ENCODE assay signal across 1 cellular context in the genomic region with DNA sequence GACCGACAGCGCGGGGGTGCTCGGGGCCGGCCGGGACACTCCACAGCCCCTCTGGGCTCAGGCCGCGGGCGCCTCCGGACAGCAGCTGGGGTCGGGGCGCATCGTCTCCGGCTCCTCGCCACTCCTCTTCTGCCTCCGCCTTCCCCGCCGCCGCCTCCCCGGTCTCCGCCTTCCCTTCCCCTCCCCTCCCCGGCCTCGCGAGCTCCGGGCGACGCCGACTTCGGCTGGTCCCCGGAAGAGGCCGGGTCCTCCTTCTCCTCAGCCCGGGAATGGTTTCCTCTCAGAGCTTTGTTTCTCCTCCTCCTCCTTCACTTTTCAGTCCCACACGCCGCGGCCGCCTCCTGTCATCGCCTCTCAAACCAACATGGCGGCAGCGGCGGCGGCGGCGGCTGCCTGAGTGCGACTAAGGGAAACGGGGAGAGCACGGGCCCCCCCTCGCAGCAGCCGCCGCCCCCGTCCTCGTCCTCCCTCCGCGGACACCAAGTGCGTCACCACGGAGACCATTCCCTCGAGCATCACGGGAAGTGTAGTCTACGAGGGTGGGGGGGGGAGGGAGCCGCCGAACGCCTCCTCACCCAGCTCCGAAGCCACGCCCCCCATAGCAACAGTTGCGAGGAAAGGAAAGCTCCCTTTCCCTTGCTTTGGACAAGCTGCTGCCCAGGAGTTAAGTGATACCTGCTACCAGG.
TF ChIP-seq lines count a peak whose summit lies in the region.

A gene with protein sequence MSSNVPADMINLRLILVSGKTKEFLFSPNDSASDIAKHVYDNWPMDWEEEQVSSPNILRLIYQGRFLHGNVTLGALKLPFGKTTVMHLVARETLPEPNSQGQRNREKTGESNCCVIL (minus strand): TSS at position 405 of the 686 bp plus-strand sequence. CDS start 1,079 bp downstream, outside the sequence.

TF ChIP-seq in HepG2, 621 proteins besides CTCF, POLR2A, EP300 and RAD21 (continued from another document and continues in another):
- no peak for TF ChIP-seq NR3C1 (CRISPR knock-in tag; IDR thresholded peaks at IDR 0.05)
- TF ChIP-seq ETV6 (CRISPR knock-in tag; conservative IDR thresholded peaks at IDR 0.05): no peak
- no peak for TF ChIP-seq MBD4 (IDR thresholded peaks at IDR 0.05; ENCODE audit: borderline replicate concordance, low read length)
- TF ChIP-seq NR2C2 (CRISPR knock-in tag; IDR thresholded peaks at IDR 0.05; ENCODE audit: borderline replicate concordance): peak; percentile 36; the same call in 1 of the 2 replicates
- TF ChIP-seq DMAP1 (CRISPR knock-in tag; IDR thresholded peaks at IDR 0.05): peak; percentile 4; the same call in 1 of the 2 replicates
- TF ChIP-seq KDM6A (CRISPR knock-in tag; IDR thresholded peaks at IDR 0.05; ENCODE audit: low read depth): no peak
- 0 out of 2 replicates have a peak, but pooled peaks have one; percentile 31 for TF ChIP-seq KLF6 (CRISPR knock-in tag; IDR thresholded peaks at IDR 0.05)
- TF ChIP-seq SMAD1 (CRISPR knock-in tag; IDR thresholded peaks at IDR 0.05; ENCODE audit: borderline replicate concordance, low read depth): no peak
- TF ChIP-seq KLF15 (CRISPR knock-in tag; IDR thresholded peaks at IDR 0.05; ENCODE audit: borderline replicate concordance): peak; percentile 51; the same call in 1 of the 2 replicates
- TF ChIP-seq, protein P1, sequence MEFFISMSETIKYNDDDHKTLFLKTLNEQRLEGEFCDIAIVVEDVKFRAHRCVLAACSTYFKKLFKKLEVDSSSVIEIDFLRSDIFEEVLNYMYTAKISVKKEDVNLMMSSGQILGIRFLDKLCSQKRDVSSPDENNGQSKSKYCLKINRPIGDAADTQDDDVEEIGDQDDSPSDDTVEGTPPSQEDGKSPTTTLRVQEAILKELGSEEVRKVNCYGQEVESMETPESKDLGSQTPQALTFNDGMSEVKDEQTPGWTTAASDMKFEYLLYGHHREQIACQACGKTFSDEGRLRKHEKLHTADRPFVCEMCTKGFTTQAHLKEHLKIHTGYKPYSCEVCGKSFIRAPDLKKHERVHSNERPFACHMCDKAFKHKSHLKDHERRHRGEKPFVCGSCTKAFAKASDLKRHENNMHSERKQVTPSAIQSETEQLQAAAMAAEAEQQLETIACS (CRISPR knock-in tag; IDR thresholded peaks at IDR 0.05): no peak
- no peak for TF ChIP-seq ZNF773 (CRISPR knock-in tag; IDR thresholded peaks at IDR 0.05; ENCODE audit: borderline replicate concordance)
- TF ChIP-seq, protein P2, sequence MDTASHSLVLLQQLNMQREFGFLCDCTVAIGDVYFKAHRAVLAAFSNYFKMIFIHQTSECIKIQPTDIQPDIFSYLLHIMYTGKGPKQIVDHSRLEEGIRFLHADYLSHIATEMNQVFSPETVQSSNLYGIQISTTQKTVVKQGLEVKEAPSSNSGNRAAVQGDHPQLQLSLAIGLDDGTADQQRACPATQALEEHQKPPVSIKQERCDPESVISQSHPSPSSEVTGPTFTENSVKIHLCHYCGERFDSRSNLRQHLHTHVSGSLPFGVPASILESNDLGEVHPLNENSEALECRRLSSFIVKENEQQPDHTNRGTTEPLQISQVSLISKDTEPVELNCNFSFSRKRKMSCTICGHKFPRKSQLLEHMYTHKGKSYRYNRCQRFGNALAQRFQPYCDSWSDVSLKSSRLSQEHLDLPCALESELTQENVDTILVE (CRISPR knock-in tag; IDR thresholded peaks at IDR 0.05): peak; percentile 71
- TF ChIP-seq, protein P3, sequence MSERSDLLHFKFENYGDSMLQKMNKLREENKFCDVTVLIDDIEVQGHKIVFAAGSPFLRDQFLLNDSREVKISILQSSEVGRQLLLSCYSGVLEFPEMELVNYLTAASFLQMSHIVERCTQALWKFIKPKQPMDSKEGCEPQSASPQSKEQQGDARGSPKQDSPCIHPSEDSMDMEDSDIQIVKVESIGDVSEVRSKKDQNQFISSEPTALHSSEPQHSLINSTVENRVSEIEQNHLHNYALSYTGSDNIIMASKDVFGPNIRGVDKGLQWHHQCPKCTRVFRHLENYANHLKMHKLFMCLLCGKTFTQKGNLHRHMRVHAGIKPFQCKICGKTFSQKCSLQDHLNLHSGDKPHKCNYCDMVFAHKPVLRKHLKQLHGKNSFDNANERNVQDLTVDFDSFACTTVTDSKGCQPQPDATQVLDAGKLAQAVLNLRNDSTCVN (CRISPR knock-in tag; IDR thresholded peaks at IDR 0.05; ENCODE audit: borderline replicate concordance): no peak
- TF ChIP-seq, protein P4, sequence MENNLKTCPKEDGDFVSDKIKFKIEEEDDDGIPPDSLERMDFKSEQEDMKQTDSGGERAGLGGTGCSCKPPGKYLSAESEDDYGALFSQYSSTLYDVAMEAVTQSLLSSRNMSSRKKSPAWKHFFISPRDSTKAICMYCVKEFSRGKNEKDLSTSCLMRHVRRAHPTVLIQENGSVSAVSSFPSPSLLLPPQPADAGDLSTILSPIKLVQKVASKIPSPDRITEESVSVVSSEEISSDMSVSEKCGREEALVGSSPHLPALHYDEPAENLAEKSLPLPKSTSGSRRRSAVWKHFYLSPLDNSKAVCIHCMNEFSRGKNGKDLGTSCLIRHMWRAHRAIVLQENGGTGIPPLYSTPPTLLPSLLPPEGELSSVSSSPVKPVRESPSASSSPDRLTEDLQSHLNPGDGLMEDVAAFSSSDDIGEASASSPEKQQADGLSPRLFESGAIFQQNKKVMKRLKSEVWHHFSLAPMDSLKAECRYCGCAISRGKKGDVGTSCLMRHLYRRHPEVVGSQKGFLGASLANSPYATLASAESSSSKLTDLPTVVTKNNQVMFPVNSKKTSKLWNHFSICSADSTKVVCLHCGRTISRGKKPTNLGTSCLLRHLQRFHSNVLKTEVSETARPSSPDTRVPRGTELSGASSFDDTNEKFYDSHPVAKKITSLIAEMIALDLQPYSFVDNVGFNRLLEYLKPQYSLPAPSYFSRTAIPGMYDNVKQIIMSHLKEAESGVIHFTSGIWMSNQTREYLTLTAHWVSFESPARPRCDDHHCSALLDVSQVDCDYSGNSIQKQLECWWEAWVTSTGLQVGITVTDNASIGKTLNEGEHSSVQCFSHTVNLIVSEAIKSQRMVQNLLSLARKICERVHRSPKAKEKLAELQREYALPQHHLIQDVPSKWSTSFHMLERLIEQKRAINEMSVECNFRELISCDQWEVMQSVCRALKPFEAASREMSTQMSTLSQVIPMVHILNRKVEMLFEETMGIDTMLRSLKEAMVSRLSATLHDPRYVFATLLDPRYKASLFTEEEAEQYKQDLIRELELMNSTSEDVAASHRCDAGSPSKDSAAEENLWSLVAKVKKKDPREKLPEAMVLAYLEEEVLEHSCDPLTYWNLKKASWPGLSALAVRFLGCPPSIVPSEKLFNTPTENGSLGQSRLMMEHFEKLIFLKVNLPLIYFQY (CRISPR knock-in tag; IDR thresholded peaks at IDR 0.05; ENCODE audit: borderline replicate concordance): no peak
- TF ChIP-seq, protein P5, sequence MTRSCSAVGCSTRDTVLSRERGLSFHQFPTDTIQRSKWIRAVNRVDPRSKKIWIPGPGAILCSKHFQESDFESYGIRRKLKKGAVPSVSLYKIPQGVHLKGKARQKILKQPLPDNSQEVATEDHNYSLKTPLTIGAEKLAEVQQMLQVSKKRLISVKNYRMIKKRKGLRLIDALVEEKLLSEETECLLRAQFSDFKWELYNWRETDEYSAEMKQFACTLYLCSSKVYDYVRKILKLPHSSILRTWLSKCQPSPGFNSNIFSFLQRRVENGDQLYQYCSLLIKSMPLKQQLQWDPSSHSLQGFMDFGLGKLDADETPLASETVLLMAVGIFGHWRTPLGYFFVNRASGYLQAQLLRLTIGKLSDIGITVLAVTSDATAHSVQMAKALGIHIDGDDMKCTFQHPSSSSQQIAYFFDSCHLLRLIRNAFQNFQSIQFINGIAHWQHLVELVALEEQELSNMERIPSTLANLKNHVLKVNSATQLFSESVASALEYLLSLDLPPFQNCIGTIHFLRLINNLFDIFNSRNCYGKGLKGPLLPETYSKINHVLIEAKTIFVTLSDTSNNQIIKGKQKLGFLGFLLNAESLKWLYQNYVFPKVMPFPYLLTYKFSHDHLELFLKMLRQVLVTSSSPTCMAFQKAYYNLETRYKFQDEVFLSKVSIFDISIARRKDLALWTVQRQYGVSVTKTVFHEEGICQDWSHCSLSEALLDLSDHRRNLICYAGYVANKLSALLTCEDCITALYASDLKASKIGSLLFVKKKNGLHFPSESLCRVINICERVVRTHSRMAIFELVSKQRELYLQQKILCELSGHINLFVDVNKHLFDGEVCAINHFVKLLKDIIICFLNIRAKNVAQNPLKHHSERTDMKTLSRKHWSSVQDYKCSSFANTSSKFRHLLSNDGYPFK (CRISPR knock-in tag; IDR thresholded peaks at IDR 0.05; ENCODE audit: borderline replicate concordance): peak; percentile 98
- no peak for TF ChIP-seq KAT7 (CRISPR knock-in tag; IDR thresholded peaks at IDR 0.05; ENCODE audit: borderline replicate concordance)
- TF ChIP-seq SOX6 (IDR thresholded peaks at IDR 0.05): no peak
- TF ChIP-seq SOX6 (CRISPR knock-in tag; IDR thresholded peaks at IDR 0.05): no peak; the same call in 1 of the 2 replicates
- TF ChIP-seq, protein P6, sequence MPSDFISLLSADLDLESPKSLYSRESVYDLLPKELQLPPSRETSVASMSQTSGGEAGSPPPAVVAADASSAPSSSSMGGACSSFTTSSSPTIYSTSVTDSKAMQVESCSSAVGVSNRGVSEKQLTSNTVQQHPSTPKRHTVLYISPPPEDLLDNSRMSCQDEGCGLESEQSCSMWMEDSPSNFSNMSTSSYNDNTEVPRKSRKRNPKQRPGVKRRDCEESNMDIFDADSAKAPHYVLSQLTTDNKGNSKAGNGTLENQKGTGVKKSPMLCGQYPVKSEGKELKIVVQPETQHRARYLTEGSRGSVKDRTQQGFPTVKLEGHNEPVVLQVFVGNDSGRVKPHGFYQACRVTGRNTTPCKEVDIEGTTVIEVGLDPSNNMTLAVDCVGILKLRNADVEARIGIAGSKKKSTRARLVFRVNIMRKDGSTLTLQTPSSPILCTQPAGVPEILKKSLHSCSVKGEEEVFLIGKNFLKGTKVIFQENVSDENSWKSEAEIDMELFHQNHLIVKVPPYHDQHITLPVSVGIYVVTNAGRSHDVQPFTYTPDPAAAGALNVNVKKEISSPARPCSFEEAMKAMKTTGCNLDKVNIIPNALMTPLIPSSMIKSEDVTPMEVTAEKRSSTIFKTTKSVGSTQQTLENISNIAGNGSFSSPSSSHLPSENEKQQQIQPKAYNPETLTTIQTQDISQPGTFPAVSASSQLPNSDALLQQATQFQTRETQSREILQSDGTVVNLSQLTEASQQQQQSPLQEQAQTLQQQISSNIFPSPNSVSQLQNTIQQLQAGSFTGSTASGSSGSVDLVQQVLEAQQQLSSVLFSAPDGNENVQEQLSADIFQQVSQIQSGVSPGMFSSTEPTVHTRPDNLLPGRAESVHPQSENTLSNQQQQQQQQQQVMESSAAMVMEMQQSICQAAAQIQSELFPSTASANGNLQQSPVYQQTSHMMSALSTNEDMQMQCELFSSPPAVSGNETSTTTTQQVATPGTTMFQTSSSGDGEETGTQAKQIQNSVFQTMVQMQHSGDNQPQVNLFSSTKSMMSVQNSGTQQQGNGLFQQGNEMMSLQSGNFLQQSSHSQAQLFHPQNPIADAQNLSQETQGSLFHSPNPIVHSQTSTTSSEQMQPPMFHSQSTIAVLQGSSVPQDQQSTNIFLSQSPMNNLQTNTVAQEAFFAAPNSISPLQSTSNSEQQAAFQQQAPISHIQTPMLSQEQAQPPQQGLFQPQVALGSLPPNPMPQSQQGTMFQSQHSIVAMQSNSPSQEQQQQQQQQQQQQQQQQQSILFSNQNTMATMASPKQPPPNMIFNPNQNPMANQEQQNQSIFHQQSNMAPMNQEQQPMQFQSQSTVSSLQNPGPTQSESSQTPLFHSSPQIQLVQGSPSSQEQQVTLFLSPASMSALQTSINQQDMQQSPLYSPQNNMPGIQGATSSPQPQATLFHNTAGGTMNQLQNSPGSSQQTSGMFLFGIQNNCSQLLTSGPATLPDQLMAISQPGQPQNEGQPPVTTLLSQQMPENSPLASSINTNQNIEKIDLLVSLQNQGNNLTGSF (CRISPR knock-in tag; IDR thresholded peaks at IDR 0.05): no peak
- TF ChIP-seq ATF7-NPFF (CRISPR knock-in tag; IDR thresholded peaks at IDR 0.05; ENCODE audit: low read depth): no peak
- TF ChIP-seq, protein P7, sequence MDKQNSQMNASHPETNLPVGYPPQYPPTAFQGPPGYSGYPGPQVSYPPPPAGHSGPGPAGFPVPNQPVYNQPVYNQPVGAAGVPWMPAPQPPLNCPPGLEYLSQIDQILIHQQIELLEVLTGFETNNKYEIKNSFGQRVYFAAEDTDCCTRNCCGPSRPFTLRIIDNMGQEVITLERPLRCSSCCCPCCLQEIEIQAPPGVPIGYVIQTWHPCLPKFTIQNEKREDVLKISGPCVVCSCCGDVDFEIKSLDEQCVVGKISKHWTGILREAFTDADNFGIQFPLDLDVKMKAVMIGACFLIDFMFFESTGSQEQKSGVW (CRISPR knock-in tag; IDR thresholded peaks at IDR 0.05; ENCODE audit: borderline replicate concordance): no peak
- peak; percentile 7 for TF ChIP-seq TAF15 (IDR thresholded peaks at IDR 0.05; ENCODE audit: low read depth, low read length, poor library complexity, severe bottlenecking)
- TF ChIP-seq ZNF329 (CRISPR knock-in tag; IDR thresholded peaks at IDR 0.05; ENCODE audit: low read depth): no peak
- peak; percentile 34; the same call in 1 of the 2 replicates for TF ChIP-seq ZNF292 (CRISPR knock-in tag; IDR thresholded peaks at IDR 0.05; ENCODE audit: borderline replicate concordance, low read depth)
- TF ChIP-seq, protein P8, sequence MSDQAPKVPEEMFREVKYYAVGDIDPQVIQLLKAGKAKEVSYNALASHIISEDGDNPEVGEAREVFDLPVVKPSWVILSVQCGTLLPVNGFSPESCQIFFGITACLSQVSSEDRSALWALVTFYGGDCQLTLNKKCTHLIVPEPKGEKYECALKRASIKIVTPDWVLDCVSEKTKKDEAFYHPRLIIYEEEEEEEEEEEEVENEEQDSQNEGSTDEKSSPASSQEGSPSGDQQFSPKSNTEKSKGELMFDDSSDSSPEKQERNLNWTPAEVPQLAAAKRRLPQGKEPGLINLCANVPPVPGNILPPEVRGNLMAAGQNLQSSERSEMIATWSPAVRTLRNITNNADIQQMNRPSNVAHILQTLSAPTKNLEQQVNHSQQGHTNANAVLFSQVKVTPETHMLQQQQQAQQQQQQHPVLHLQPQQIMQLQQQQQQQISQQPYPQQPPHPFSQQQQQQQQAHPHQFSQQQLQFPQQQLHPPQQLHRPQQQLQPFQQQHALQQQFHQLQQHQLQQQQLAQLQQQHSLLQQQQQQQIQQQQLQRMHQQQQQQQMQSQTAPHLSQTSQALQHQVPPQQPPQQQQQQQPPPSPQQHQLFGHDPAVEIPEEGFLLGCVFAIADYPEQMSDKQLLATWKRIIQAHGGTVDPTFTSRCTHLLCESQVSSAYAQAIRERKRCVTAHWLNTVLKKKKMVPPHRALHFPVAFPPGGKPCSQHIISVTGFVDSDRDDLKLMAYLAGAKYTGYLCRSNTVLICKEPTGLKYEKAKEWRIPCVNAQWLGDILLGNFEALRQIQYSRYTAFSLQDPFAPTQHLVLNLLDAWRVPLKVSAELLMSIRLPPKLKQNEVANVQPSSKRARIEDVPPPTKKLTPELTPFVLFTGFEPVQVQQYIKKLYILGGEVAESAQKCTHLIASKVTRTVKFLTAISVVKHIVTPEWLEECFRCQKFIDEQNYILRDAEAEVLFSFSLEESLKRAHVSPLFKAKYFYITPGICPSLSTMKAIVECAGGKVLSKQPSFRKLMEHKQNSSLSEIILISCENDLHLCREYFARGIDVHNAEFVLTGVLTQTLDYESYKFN (CRISPR knock-in tag; conservative IDR thresholded peaks at IDR 0.05): 0 out of 2 replicates have a peak, but pooled peaks have one; percentile 15
- no peak for TF ChIP-seq ZNF10 (CRISPR knock-in tag; IDR thresholded peaks at IDR 0.05; ENCODE audit: borderline replicate concordance, low read depth)
- peak; percentile 97 for TF ChIP-seq THAP11 (CRISPR knock-in tag; IDR thresholded peaks at IDR 0.05)
- no peak for TF ChIP-seq RXRB (CRISPR knock-in tag; IDR thresholded peaks at IDR 0.05; ENCODE audit: borderline replicate concordance)
- no peak for TF ChIP-seq TCF7L2 (IDR thresholded peaks at IDR 0.05; ENCODE audit: low read depth, low read length)
- TF ChIP-seq DNMT1 (CRISPR knock-in tag; IDR thresholded peaks at IDR 0.05): no peak
- no peak for TF ChIP-seq ZNF619 (CRISPR knock-in tag; IDR thresholded peaks at IDR 0.05)
